Comparison of ENCODE assay signal across 16 cellular contexts in genomic region chr9:89635816-89636215, GRCh38. TPM values are rescaled to one million over a fixed set of nuclear protein-coding genes. Genes with fewer than 3 reads are reported as not detected.
DNase-seq lines count a peak whose midpoint lies in the region; ATAC-seq, FAIRE-seq and TF ChIP-seq lines count a peak whose summit lies in the region.
"Had no signal": no experiment of that assay in that cellular context is flagged by ENCODE, and none has a peak within 500 bp of the region (broad histone marks: within the 10 kb centered on the region; RNA-seq: fewer than 3 reads in every experiment).

No MANE protein-coding gene starts in this region.

- peaks cover 5% of the 10 kb centered on the region for H3K27me3 ChIP-seq in astrocyte (ENCODE audit: insufficient read depth, low read length)

- no peak overlapping the region for H3K9ac ChIP-seq in astrocyte (ENCODE audit: low read length)
- H3K9ac ChIP-seq: KMS-11 had no signal

- no peaks in the 10 kb centered on the region for H4K20me1 ChIP-seq in astrocyte (ENCODE audit: insufficient read depth, low read length)

- peaks cover 32% of the 10 kb centered on the region for H3K27me3 Mint-ChIP-seq in astrocyte (ENCODE audit: low read depth, unreplicated experiment)
- no peaks in the 10 kb centered on the region for H3K27me3 Mint-ChIP-seq in T-cell
- H3K27me3 Mint-ChIP-seq: activated CD4-positive, alpha-beta T cell treated with anti-CD3 and anti-CD28 coated beads for 36 hours; activated naive CD8-positive, alpha-beta T cell had no signal

- ATAC-seq in HG03025 (IDR thresholded peaks at IDR 0.05; ENCODE audit: low FRiP score, unreplicated experiment) (no peak), GM18517 (IDR thresholded peaks at IDR 0.05; ENCODE audit: unreplicated experiment) (no peak), T-cell (replicated peaks in 1 of 4) (no peak), HG02840 (IDR thresholded peaks at IDR 0.05; ENCODE audit: low FRiP score, unreplicated experiment) (no peak)
- ATAC-seq: HCT116 had no signal

- H3K4me2 ChIP-seq in astrocyte (ENCODE audit: low read length) = peak overlapping the region; percentile 68
- H3K4me2 ChIP-seq: KMS-11 had no signal

- no peak overlapping the region for H3K4me3 ChIP-seq in astrocyte (ENCODE audit: insufficient read depth, low read depth, low read length)

- no peak overlapping the region for H2AFZ ChIP-seq in astrocyte (ENCODE audit: low read depth, low read length)

- H3K27ac Mint-ChIP-seq in astrocyte (ENCODE audit: unreplicated experiment) (no peak overlapping the region), T-cell (no peak overlapping the region)
- H3K27ac Mint-ChIP-seq: activated CD4-positive, alpha-beta T cell treated with anti-CD3 and anti-CD28 coated beads for 36 hours; activated naive CD8-positive, alpha-beta T cell had no signal

- FAIRE-seq in astrocyte (lab: Jason Lieb, UNC) = no peak
- FAIRE-seq: endothelial cell of umbilical vein had no signal

- H3K9me3 ChIP-seq in astrocyte (ENCODE audit: insufficient read depth, low read depth, low read length) = no peaks in the 10 kb centered on the region

- CTCF ChIA-PET in T-cell (lab: Charles Lee) = no interaction called here

- peaks cover 1% of the 10 kb centered on the region for H3K9me3 Mint-ChIP-seq in astrocyte (ENCODE audit: unreplicated experiment)
- no peaks in the 10 kb centered on the region for H3K9me3 Mint-ChIP-seq in T-cell
- H3K9me3 Mint-ChIP-seq: naive B cell had no signal

- H3K27ac ChIP-seq in astrocyte (ENCODE audit: low read depth, low read length) = no peak overlapping the region
- H3K27ac ChIP-seq: KMS-11 had no signal

- DNase-seq in DMS53 treated with DMSO at 0.1 percent for 48 hours (lab: John Stamatoyannopoulos, UW; ENCODE audit: unreplicated experiment) (peak; percentile 57), NCI-H2029 (lab: John Stamatoyannopoulos, UW) (peak; percentile 77), astrocyte (ENCODE audit: low read depth) (peak; percentile 74), non-pigmented ciliary epithelial cell (ENCODE audit: low read depth) (peak; percentile 24), T-cell (no peak)
- DNase-seq: activated CD4-positive, alpha-beta T cell treated with anti-CD3 and anti-CD28 coated beads for 36 hours; left cardiac atrium; naive B cell; NCI-H1930 had no signal

- H3K36me3 Mint-ChIP-seq in astrocyte (ENCODE audit: low read depth, unreplicated experiment) (no peaks in the 10 kb centered on the region), T-cell (no peaks in the 10 kb centered on the region)
- H3K36me3 Mint-ChIP-seq: activated naive CD8-positive, alpha-beta T cell; naive B cell had no signal

- H3K79me2 ChIP-seq in astrocyte (ENCODE audit: insufficient read depth, low read length) = no peaks in the 10 kb centered on the region

- POLR2A ChIA-PET in T-cell (lab: Charles Lee) = no interaction called here

- no peak overlapping the region for H3K4me3 Mint-ChIP-seq in astrocyte (ENCODE audit: unreplicated experiment)
- H3K4me3 Mint-ChIP-seq in T-cell = no peak overlapping the region
- H3K4me3 Mint-ChIP-seq: activated CD4-positive, alpha-beta T cell treated with anti-CD3 and anti-CD28 coated beads for 36 hours; activated naive CD8-positive, alpha-beta T cell; naive B cell had no signal

- no peak for TF ChIP-seq CTCF in astrocyte (IDR thresholded peaks at IDR 0.05; ENCODE audit: insufficient read depth, low read depth, low read length)

- H3K36me3 ChIP-seq in astrocyte (ENCODE audit: insufficient read depth, low read length) = no peaks in the 10 kb centered on the region

- H3K4me1 Mint-ChIP-seq in astrocyte (ENCODE audit: low read depth, unreplicated experiment) = peaks cover 26% of the 10 kb centered on the region
- no peaks in the 10 kb centered on the region for H3K4me1 Mint-ChIP-seq in T-cell
- H3K4me1 Mint-ChIP-seq: naive B cell had no signal

- H3K4me1 ChIP-seq in astrocyte (ENCODE audit: insufficient read depth, low read length) = peaks cover 17% of the 10 kb centered on the region

RNA-seq across cellular contexts. Expression of gene GADD45G, which starts 31.0 kb away (rescaled TPM):
- 3.5 and 5.2 TPM in 2 replicates for total RNA-seq in astrocyte
- 1 to 10 TPM; 6.0 to 8.8 (median 6.8) TPM for total RNA-seq in T-cell

Comparison
In these comparisons a context has a peak if more than half of its experiments do, and no peak if none do; other contexts are left out.
1. DNase-seq: peak in DMS53 treated with DMSO at 0.1 percent for 48 hours (single experiment), NCI-H2029 (single experiment), astrocyte (single experiment) and non-pigmented ciliary epithelial cell (single experiment); none in T-cell (0 of 34).